Comparison of ENCODE assay signal across 23 cellular contexts in the genomic region with DNA sequence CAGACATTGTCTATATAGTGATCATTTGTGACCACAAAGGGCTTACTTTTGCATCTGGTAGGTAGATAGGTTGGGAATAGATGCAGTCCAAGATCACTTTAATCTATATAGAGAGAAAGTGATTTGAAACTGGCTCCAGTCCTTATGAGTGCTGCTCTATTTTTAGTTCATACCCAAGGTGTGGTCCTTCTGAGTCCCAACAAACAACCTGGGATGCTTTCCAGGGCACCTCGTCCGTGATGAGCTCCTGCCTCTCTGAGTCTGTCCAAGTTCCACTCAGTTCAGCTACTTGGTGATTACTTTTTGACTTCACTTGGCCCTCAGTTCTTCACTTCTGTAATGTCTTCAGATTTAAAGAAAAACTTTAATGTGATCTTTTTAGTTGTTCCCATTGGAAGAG.
"Had no signal": no experiment of that assay in that cellular context is flagged by ENCODE, and none has a peak within 500 bp of the region (broad histone marks: within the 10 kb centered on the region; RNA-seq: fewer than 3 reads in every experiment).

No MANE protein-coding gene starts in this region.

- H3K27me3 Mint-ChIP-seq: IgD-negative memory B cell had no signal

- H3K27me3 ChIP-seq: MG63 had no signal

- H3K9me3 ChIP-seq: MG63, SK-N-SH had no signal

- H3K4me3 Mint-ChIP-seq: IgD-negative memory B cell had no signal

- FAIRE-seq: HTR-8/SVneo, K562, RCC 7860 had no signal

- DNase-seq: MG63, NCI-H1092, NCI-H1105 treated with DMSO at 0.1 percent for 48 hours, NCI-H1417 treated with DMSO at 0.1 percent for 48 hours, NCI-H146, NCI-H1694 treated with DMSO at 0.1 percent for 48 hours, NCI-H1930, NCI-H2081, NCI-H2107, NCI-H226, NCI-H446, NCI-H510A, NCI-H524 treated with DMSO at 0.1 percent for 48 hours, NCI-H69, NCI-H774, RPMI8226, SHP77, SK-N-SH had no signal

- ATAC-seq: K562 had no signal

- H3K4me3 ChIP-seq: K562, MG63 had no signal

- H3K27ac Mint-ChIP-seq: IgD-negative memory B cell had no signal

- H3K9me3 Mint-ChIP-seq: IgD-negative memory B cell had no signal

- H3K27ac ChIP-seq: HL-60 had no signal
